Comparison of ENCODE assay signal across 33 cellular contexts in genomic region chr11:2395856-2396255, GRCh38. TPM values are rescaled to one million over a fixed set of nuclear protein-coding genes. Genes with fewer than 3 reads are reported as not detected.
"Had no signal": no experiment of that assay in that cellular context is flagged by ENCODE, and none has a peak within 500 bp of the region (broad histone marks: within the 10 kb centered on the region; RNA-seq: fewer than 3 reads in every experiment).

No MANE protein-coding gene starts in this region.

- H3K36me3 ChIP-seq: SJCRH30 had no signal

- DNase-seq: activated CD4-positive, alpha-beta T cell treated with anti-CD3 and anti-CD28 coated beads for 36 hours; activated CD4-positive, alpha-beta T cell treated with anti-CD3 and anti-CD28 coated beads, Interleukin-2, amount 10 ng/mL, durations not matched to agents 7 days and 5 days; activated CD4-positive, alpha-beta T cell treated with anti-CD3 and anti-CD28 coated beads, Interleukin-2, amount 50 U/mL, for 48 hours; activated CD8-positive, alpha-beta memory T cell treated with anti-CD3 and anti-CD28 coated beads, Interleukin-2, amount 50 U/mL, for 4 hours; activated effector memory CD4-positive, alpha-beta T cell treated with anti-CD3 and anti-CD28 coated beads, Interleukin-2, amount 50 U/mL, for 16 hours; activated naive CD4-positive, alpha-beta T cell; activated naive CD4-positive, alpha-beta T cell treated with anti-CD3 and anti-CD28 coated beads, Interleukin-2, amount 50 U/mL, for 16 hours; activated naive CD8-positive, alpha-beta T cell treated with anti-CD3 and anti-CD28 coated beads for 36 hours; activated T-cell treated with anti-CD3 and anti-CD28 coated beads for 4 hours; activated T-cell treated with anti-CD3 and anti-CD28 coated beads, Interleukin-2, amount 50 U/mL, for 72 hours; amniotic stem cell; aorta; brain microvascular endothelial cell; NCI-H1092 treated with DMSO at 0.1 percent for 48 hours; NCI-H1417; NCI-H146; NCI-H187; NCI-H2029 treated with DMSO at 0.1 percent for 48 hours; NCI-H345; NCI-H510A; NCI-H526; NCI-H748 treated with DMSO at 0.1 percent for 48 hours; NK-92 treated with Interleukin-12 subunit alpha and Interleukin-12 subunit beta, amount 100 ng/mL, for 24 hours; OCI-M1; SHP77; SJCRH30 had no signal

- H3K4me2 ChIP-seq: KMS-11 had no signal

- ATAC-seq: activated CD4-positive, alpha-beta T cell treated with anti-CD3 and anti-CD28 coated beads for 36 hours; activated CD4-positive, CD25-positive, alpha-beta regulatory T cell treated with anti-CD3 and anti-CD28 coated beads, Interleukin-2, amount 50 U/mL, for 24 hours; activated T-cell treated with anti-CD3 and anti-CD28 coated beads, Interleukin-2, amount 50 U/mL, for 72 hours; activated T-helper 17 cell treated with anti-CD3 and anti-CD28 coated beads, Interleukin-2, amount 50 U/mL, for 72 hours; WTC11 had no signal

- H3K9ac ChIP-seq: KMS-11 had no signal

- H3K27ac ChIP-seq: brain microvascular endothelial cell, KMS-11, SJCRH30, SK-N-MC had no signal

- H3K27me3 ChIP-seq: brain microvascular endothelial cell, SJCRH30 had no signal

- H3K4me3 ChIP-seq: SJCRH30, SK-N-MC had no signal

- H3K9me3 ChIP-seq: SJCRH30 had no signal

RNA-seq across cellular contexts. Expression of gene TRPM5, which starts 48.5 kb away (rescaled TPM):
- total RNA-seq: activated naive CD8-positive, alpha-beta T cell treated with anti-CD3 and anti-CD28 coated beads for 36 hours; activated T-helper 17 cell treated with anti-CD3 and anti-CD28 coated beads, Interleukin-2, amount 50 U/mL, for 72 hours; aorta; chondrocyte; M059J; SJCRH30 had no signal

RNA-seq across cellular contexts. Expression of gene KCNQ1, which starts 49.0 kb away (rescaled TPM):
- total RNA-seq: chondrocyte, M059J, SJCRH30 had no signal
